Comparison of ENCODE assay signal across 8 cellular contexts in the genomic region with DNA sequence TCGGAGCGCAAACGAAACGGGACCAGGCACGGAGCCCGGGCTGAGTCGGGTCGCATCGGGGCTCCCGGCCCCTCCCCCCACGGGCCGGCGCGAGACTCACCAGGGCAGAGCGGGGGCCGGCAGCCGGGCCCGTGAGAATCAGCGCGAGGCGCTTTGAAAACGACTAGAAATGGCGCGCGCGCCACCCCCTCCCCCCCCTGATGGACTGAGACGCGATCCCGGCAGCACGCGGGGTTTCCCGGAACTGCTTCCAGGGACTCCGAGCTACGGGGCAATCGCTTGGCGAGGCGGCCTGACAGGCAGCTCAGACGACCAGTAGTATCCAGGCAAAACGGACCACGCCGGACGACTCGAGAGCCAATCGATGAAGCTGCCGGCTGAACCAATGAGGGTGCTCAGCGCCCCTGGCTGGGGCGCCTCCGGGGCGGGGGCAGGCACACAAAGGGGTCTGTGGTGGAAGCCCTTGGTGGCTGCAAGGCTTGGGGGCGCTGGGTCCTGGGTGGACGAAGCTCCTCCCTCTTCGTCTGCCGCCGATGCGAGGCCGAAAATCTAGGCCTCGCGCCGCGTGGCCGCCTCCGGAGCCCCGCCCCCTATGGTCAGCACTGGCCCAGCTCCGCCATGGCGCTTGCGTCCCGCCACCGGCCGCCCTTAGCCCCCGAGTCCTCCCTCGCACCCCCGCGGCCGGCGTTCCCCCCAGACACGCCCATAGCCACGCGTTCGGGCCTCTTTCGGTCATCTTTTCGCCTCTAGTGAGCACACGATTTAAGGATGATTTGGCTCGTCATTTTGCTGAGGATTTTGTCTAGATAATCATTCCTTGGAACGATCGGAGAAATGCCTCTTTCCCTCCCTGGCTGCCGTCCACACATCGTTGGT. TPM values are rescaled to one million over a fixed set of nuclear protein-coding genes. Genes with fewer than 3 reads are reported as not detected.
A peak's percentile ranks its signal among the peaks of the same experiment; 100 is the strongest.
DNase-seq lines count a peak whose midpoint lies in the region; ATAC-seq and TF ChIP-seq lines count a peak whose summit lies in the region.

Gene HNRNPR (minus strand): TSS at position 174 of the 876 bp plus-strand sequence. CDS start 3,276 bp downstream, outside the sequence.

- TF ChIP-seq CTCF in ascending aorta (IDR thresholded peaks at IDR 0.05) (peak in 1 of 3 experiments; percentile 7), uterus (IDR thresholded peaks at IDR 0.05) (peak in 2 of 4 experiments; percentile 21 to 24)

- H3K36me3 Mint-ChIP-seq in T-helper 2 cell treated with Interferon-gamma antibody and Interleukin-4, amounts not matched to agents 5 μg/mL and 100 μg/mL, for 36 hours (ENCODE audit: low read depth) = peaks cover 25% of the 10 kb centered on the region

- WGBS in right cardiac atrium = under 1% methylated on average over 87 of the region's 87 CpGs

- peak; percentile 70 to 94 for TF ChIP-seq POLR2A in uterus (IDR thresholded peaks at IDR 0.05)

- H3K27me3 ChIP-seq in ascending aorta (no peaks in the 10 kb centered on the region), right cardiac atrium (ENCODE audit: control insufficient read depth, insufficient read depth) (no peaks in the 10 kb centered on the region), uterus (no peaks in the 10 kb centered on the region)

- peak within 1 kb of the TSS; percentile 97 to 100 for H3K27ac ChIP-seq in ascending aorta
- H3K27ac ChIP-seq in right cardiac atrium (ENCODE audit: low read length) = peak within 1 kb of the TSS; percentile 81
- H3K27ac ChIP-seq in uterus = peak within 1 kb of the TSS; percentile 95 to 99

- peak within 1 kb of the TSS; percentile 91 for H3K4me3 Mint-ChIP-seq in T-helper 2 cell treated with Interferon-gamma antibody and Interleukin-4, amounts not matched to agents 5 μg/mL and 100 μg/mL, for 36 hours

- H3K9me3 ChIP-seq in ascending aorta = no peaks in the 10 kb centered on the region
- no peaks in the 10 kb centered on the region for H3K9me3 ChIP-seq in right cardiac atrium (ENCODE audit: control insufficient read depth, low read length)
- H3K9me3 ChIP-seq in uterus = no peaks in the 10 kb centered on the region

- H3K4me1 Mint-ChIP-seq in T-helper 2 cell treated with Interferon-gamma antibody and Interleukin-4, amounts not matched to agents 5 μg/mL and 100 μg/mL, for 36 hours (ENCODE audit: low read depth) = peaks cover 45% of the 10 kb centered on the region

- intact Hi-C loops in ascending aorta (cut with DNase I) (loop anchor here (1.0 to 5.0 kb wide), 5 partner anchors 24 to 348 kb away; partner anchors contain the start of genes ASAP3, RPL11 and TCEA3), right cardiac atrium (cut with DNase I) (loop anchor here in 2 of 4 donors (10.0 kb wide), 1 partner anchor 60 kb away; no protein-coding TSS in a partner anchor), uterus (cut with DNase I; ENCODE audit: low total_unique reads) (loop anchor here (2.0 kb wide), 1 partner anchor 24 kb away; the partner anchor contains the start of gene ZNF436)

- H3K27me3 Mint-ChIP-seq in T-helper 2 cell treated with Interferon-gamma antibody and Interleukin-4, amounts not matched to agents 5 μg/mL and 100 μg/mL, for 36 hours (ENCODE audit: low read depth) = no peaks in the 10 kb centered on the region

- no peaks in the 10 kb centered on the region for H3K9me3 Mint-ChIP-seq in T-helper 2 cell treated with Interferon-gamma antibody and Interleukin-4, amounts not matched to agents 5 μg/mL and 100 μg/mL, for 36 hours

- H3K4me3 ChIP-seq in ascending aorta (peak within 1 kb of the TSS; percentile 94 to 95), right cardiac atrium (ENCODE audit: low read length) (peak within 1 kb of the TSS; percentile 99), uterus (peak within 1 kb of the TSS; percentile 78 to 80)

- H3K27ac Mint-ChIP-seq in T-helper 2 cell treated with Interferon-gamma antibody and Interleukin-4, amounts not matched to agents 5 μg/mL and 100 μg/mL, for 36 hours = peak within 1 kb of the TSS; percentile 97

- H3K4me1 ChIP-seq in ascending aorta (peaks cover 10 to 26% of the 10 kb centered on the region in 2 donors), right cardiac atrium (ENCODE audit: control insufficient read depth, insufficient read depth, low read length) (no peaks in the 10 kb centered on the region), uterus (peaks cover 0 to 3% of the 10 kb centered on the region in 2 donors)

- DNase-seq in NCI-H1930 (lab: John Stamatoyannopoulos, UW) (peak; percentile 98 to 99), ascending aorta (ENCODE audit: low spot score in 2 of 2) (peak; percentile 98 to 100), right cardiac atrium (peak; percentile 100), pulmonary artery endothelial cell (ENCODE audit: low read depth, low spot score) (peak; percentile 100), uterus (peak; percentile 100)
- peak; percentile 99 for DNase-seq in T-helper 2 cell treated with Interferon-gamma antibody and Interleukin-4, amounts not matched to agents 5 μg/mL and 100 μg/mL, for 36 hours (ENCODE audit: low spot score)

- ATAC-seq in GM18502 (IDR thresholded peaks at IDR 0.05; ENCODE audit: poor library complexity, unreplicated experiment) (peak; percentile 93), HG02970 (IDR thresholded peaks at IDR 0.05; ENCODE audit: low FRiP score, unreplicated experiment) (peak; percentile 95), right cardiac atrium (peak; percentile 99)

- H3K36me3 ChIP-seq in ascending aorta (no peaks in the 10 kb centered on the region), uterus (no peaks in the 10 kb centered on the region)

RNA-seq across cellular contexts. Expression of gene HNRNPR, which starts in this region (rescaled TPM):
- total RNA-seq in ascending aorta = 21.5 TPM
- 10 to 100 TPM; 59.8 to 73.7 (median 62.1) TPM for total RNA-seq in right cardiac atrium
- 50.8 TPM for polyA plus RNA-seq in right cardiac atrium
- total RNA-seq in pulmonary artery endothelial cell = 130 and 171 TPM in 2 replicates
- total RNA-seq in uterus = 100 to 1,000 TPM in 2 of 4 donors, 10 to 100 TPM in 2; 29.7 to 230 (median 116) TPM

Comparison
In these comparisons a context has a peak if more than half of its experiments do, and no peak if none do; other contexts are left out.
1. Peak in every context shown above with its lines: DNase-seq, ATAC-seq, H3K4me3 ChIP-seq and H3K27ac ChIP-seq.